19 cellular contexts compared by ENCODE assay signal in genomic region chr21:20968391-20968790, GRCh38. TPM values are rescaled to one million over a fixed set of nuclear protein-coding genes. Genes with fewer than 3 reads are reported as not detected.
DNase-seq lines count a peak whose midpoint lies in the region; ATAC-seq and TF ChIP-seq lines count a peak whose summit lies in the region.
"Had no signal": no experiment of that assay in that cellular context is flagged by ENCODE, and none has a peak within 500 bp of the region (broad histone marks: within the 10 kb centered on the region; RNA-seq: fewer than 3 reads in every experiment).

No MANE protein-coding gene starts in this region.

- H3K27me3 ChIP-seq in heart right ventricle, result no peaks in the 10 kb centered on the region
- H3K27me3 ChIP-seq: upper lobe of right lung had no signal

- intact Hi-C loops in Right ventricle myocardium inferior (cut with DNase I) (no loop called here), heart right ventricle (cut with DNase I) (no loop called here)
- intact Hi-C loops in activated CD4-positive, alpha-beta T cell treated with anti-CD3 and anti-CD28 coated beads, Interleukin-2, amount 10 ng/mL, durations not matched to agents 24 days and 14 days (cut with micrococcal nuclease), result no loop called here

- H3K27ac Mint-ChIP-seq in activated CD4-positive, alpha-beta T cell treated with anti-CD3 and anti-CD28 coated beads, Interleukin-2, amount 10 ng/mL, durations not matched to agents 24 days and 14 days, result no peak overlapping the region
- H3K27ac Mint-ChIP-seq: activated CD8-positive, alpha-beta T cell treated with anti-CD3 and anti-CD28 coated beads for 36 hours; activated T-helper 1 cell treated with anti-CD3 and anti-CD28 coated beads, Interleukin-12 subunit alpha, Interleukin-12 subunit beta, Interleukin-2, Interleukin-4 antibody, amounts not matched to agents 30 ng/mL and 10 ng/mL and 1 ng/mL, durations not matched to agents 14 hours and 24 hours and 36 hours; mesothelial cell of epicardium had no signal

- no peaks in the 10 kb centered on the region for H3K36me3 Mint-ChIP-seq in activated CD4-positive, alpha-beta T cell treated with anti-CD3 and anti-CD28 coated beads, Interleukin-2, amount 10 ng/mL, durations not matched to agents 24 days and 14 days (ENCODE audit: low read depth)
- H3K36me3 Mint-ChIP-seq: mesothelial cell of epicardium had no signal

- no peaks in the 10 kb centered on the region for H3K27me3 Mint-ChIP-seq in activated CD4-positive, alpha-beta T cell treated with anti-CD3 and anti-CD28 coated beads, Interleukin-2, amount 10 ng/mL, durations not matched to agents 24 days and 14 days
- H3K27me3 Mint-ChIP-seq: activated CD8-positive, alpha-beta T cell treated with anti-CD3 and anti-CD28 coated beads for 36 hours had no signal

- 75 to 76% methylated on average over 4 of the region's 4 CpGs for WGBS in heart right ventricle, 2 donors

- H3K4me1 ChIP-seq in heart right ventricle, result no peaks in the 10 kb centered on the region
- H3K4me1 ChIP-seq: upper lobe of right lung had no signal

- TF ChIP-seq CTCF in heart right ventricle (IDR thresholded peaks at IDR 0.05), result no peak
- no peak for TF ChIP-seq CTCF in astrocyte of the spinal cord (IDR thresholded peaks at IDR 0.05; ENCODE audit: low read depth, low read length)

- in situ Hi-C loops in astrocyte of the spinal cord (cut with HindIII; ENCODE audit: low sequenced_read_pairs), result no loop called here

- no peaks in the 10 kb centered on the region for H3K9me3 ChIP-seq in heart right ventricle
- H3K9me3 ChIP-seq: upper lobe of right lung had no signal

- H3K36me3 ChIP-seq in heart right ventricle, result no peaks in the 10 kb centered on the region
- H3K36me3 ChIP-seq: upper lobe of right lung had no signal

- H3K4me1 Mint-ChIP-seq in activated CD4-positive, alpha-beta T cell treated with anti-CD3 and anti-CD28 coated beads, Interleukin-2, amount 10 ng/mL, durations not matched to agents 24 days and 14 days, result no peaks in the 10 kb centered on the region

- no peaks in the 10 kb centered on the region for H3K9me3 Mint-ChIP-seq in activated CD4-positive, alpha-beta T cell treated with anti-CD3 and anti-CD28 coated beads, Interleukin-2, amount 10 ng/mL, durations not matched to agents 24 days and 14 days
- H3K9me3 Mint-ChIP-seq: activated CD8-positive, alpha-beta T cell treated with anti-CD3 and anti-CD28 coated beads for 36 hours; activated T-helper 1 cell treated with anti-CD3 and anti-CD28 coated beads, Interleukin-12 subunit alpha, Interleukin-12 subunit beta, Interleukin-2, Interleukin-4 antibody, amounts not matched to agents 30 ng/mL and 10 ng/mL and 1 ng/mL, durations not matched to agents 14 hours and 24 hours and 36 hours; mesothelial cell of epicardium had no signal

- no peak overlapping the region for H3K4me3 ChIP-seq in heart right ventricle
- no peak overlapping the region for H3K4me3 ChIP-seq in astrocyte of the spinal cord (ENCODE audit: low read depth, low read length)
- H3K4me3 ChIP-seq: upper lobe of right lung had no signal

- no peak overlapping the region for H3K4me3 Mint-ChIP-seq in activated CD4-positive, alpha-beta T cell treated with anti-CD3 and anti-CD28 coated beads, Interleukin-2, amount 10 ng/mL, durations not matched to agents 24 days and 14 days
- H3K4me3 Mint-ChIP-seq: activated CD8-positive, alpha-beta T cell treated with anti-CD3 and anti-CD28 coated beads for 36 hours; activated T-helper 1 cell treated with anti-CD3 and anti-CD28 coated beads, Interleukin-12 subunit alpha, Interleukin-12 subunit beta, Interleukin-2, Interleukin-4 antibody, amounts not matched to agents 30 ng/mL and 10 ng/mL and 1 ng/mL, durations not matched to agents 14 hours and 24 hours and 36 hours; mesothelial cell of epicardium had no signal

- ATAC-seq in Right ventricle myocardium inferior (peak; percentile 13), heart right ventricle (no peak), GM18868 (IDR thresholded peaks at IDR 0.05; ENCODE audit: unreplicated experiment) (no peak), HG02763 (IDR thresholded peaks at IDR 0.05; ENCODE audit: unreplicated experiment) (no peak)
- ATAC-seq: activated CD8-positive, alpha-beta T cell treated with anti-CD3 and anti-CD28 coated beads for 36 hours; upper lobe of right lung had no signal

- DNase-seq in Right ventricle myocardium inferior (ENCODE audit: missing footprints) (no peak), heart right ventricle (no peak), astrocyte of the spinal cord (ENCODE audit: low read depth, low spot score) (peak; percentile 6), inferior parietal cortex (ENCODE audit: extremely low spot score) (peak; percentile 60), RKO (ENCODE audit: low spot score) (no peak)
- no peak for DNase-seq in activated CD4-positive, alpha-beta T cell treated with anti-CD3 and anti-CD28 coated beads, Interleukin-2, amount 10 ng/mL, durations not matched to agents 24 days and 14 days
- DNase-seq: activated CD8-positive, alpha-beta T cell treated with anti-CD3 and anti-CD28 coated beads for 36 hours; cerebellar nuclear complex; IMR-90; islet precursor cell; NCI-H1105 treated with DMSO at 0.1 percent for 48 hours; NCI-H2171 treated with DMSO at 0.1 percent for 48 hours; occipital lobe; stimulated activated CD4-positive, alpha-beta T cell treated with anti-CD3 and anti-CD28 coated beads, Interleukin-4, amount 100 ng/mL, for 24 hours; upper lobe of right lung had no signal

- no peak overlapping the region for H3K27ac ChIP-seq in heart right ventricle
- H3K27ac ChIP-seq: upper lobe of right lung had no signal

RNA-seq across cellular contexts. Expression of gene NCAM2, which starts 29.8 kb away (rescaled TPM):
- 5.4 TPM for total RNA-seq in Right ventricle myocardium inferior
- 1 to 10 TPM; 1.7 to 8.9 (median 3.6) TPM for total RNA-seq in heart right ventricle
- polyA plus RNA-seq in heart right ventricle, result under 1 TPM; 0.25 to 0.59 TPM
- total RNA-seq in activated CD4-positive, alpha-beta T cell treated with anti-CD3 and anti-CD28 coated beads, Interleukin-2, amount 10 ng/mL, durations not matched to agents 24 days and 14 days, result 0.14 TPM in 1 of 2 replicates, not detected in the other
- total RNA-seq: activated CD8-positive, alpha-beta T cell treated with anti-CD3 and anti-CD28 coated beads for 36 hours; activated T-helper 1 cell treated with anti-CD3 and anti-CD28 coated beads, Interleukin-12 subunit alpha, Interleukin-12 subunit beta, Interleukin-2, Interleukin-4 antibody, amounts not matched to agents 30 ng/mL and 10 ng/mL and 1 ng/mL, durations not matched to agents 14 hours and 24 hours and 36 hours had no signal

Comparison
In these comparisons a context has a peak if more than half of its experiments do, and no peak if none do; other contexts are left out.
1. DNase-seq: peak in astrocyte of the spinal cord (single experiment) and inferior parietal cortex (single experiment); none in Right ventricle myocardium inferior (single experiment), heart right ventricle (0 of 2), RKO (single experiment) and activated CD4-positive, alpha-beta T cell treated with anti-CD3 and anti-CD28 coated beads, Interleukin-2, amount 10 ng/mL, durations not matched to agents 24 days and 14 days (single experiment).